8 cellular contexts compared by ENCODE assay signal in the genomic region with DNA sequence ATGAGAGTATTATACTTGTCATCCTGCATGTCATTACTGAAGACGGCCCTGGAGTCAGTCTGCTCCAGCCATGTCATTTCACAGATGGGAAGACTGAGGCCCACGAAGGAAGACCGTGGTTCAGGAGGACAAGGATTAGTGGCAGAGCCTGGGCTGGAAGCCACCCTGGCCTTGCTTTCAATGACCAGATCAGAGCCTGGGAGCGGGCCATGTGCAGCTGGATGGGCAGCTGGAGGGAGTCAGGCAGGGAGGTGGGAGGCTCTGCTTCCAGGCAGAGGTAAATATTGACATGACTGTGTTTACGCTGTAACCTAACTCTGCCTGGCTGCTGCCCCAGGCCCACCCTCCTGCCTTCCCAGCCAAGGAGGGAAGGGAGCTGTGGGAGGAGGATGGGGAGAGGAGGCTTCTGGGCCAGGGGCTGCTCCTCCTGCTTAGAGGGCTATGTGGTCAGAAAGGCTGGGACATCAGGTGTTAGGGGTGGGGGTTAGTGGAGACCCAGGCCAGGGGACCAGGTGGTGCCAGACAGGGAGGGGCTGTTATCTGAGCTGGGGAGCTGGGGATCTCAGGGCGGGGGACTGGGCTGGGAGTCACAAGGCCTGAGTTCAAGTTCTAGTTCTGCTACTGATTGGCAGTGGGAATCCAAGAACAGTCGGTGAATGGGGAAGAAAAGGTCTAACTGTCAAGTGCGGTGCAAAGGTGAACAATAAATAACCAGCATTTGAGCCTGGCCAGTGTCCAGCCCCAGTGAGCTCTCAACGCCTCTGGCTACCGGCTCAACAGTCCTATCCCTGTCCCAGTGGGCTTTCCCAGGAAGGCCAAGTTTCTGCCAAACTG. TPM values are rescaled to one million over a fixed set of nuclear protein-coding genes. Genes with fewer than 3 reads are reported as not detected.
DNase-seq lines count a peak whose midpoint lies in the region; ATAC-seq, FAIRE-seq and TF ChIP-seq lines count a peak whose summit lies in the region.

No MANE protein-coding gene starts in this region.

- POLR2A ChIA-PET in PC-3 (lab: Charles Lee; ENCODE audit: unreplicated experiment): interaction anchor here (0.5 to 1.3 kb wide), 2 partner anchors 87 to 553 kb away, joined by 3 to 10 read pairs; no protein-coding TSS in a partner anchor

- peak overlapping the region; percentile 30 for H3K9ac ChIP-seq in PC-3 (ENCODE audit: low read length)

- H3K36me3 ChIP-seq in PC-3 (ENCODE audit: low read depth, low read length): no peaks in the 10 kb centered on the region
- H3K36me3 ChIP-seq in small intestine (ENCODE audit: control insufficient read depth in 2 of 2, insufficient read depth in 2 of 2, low read length in 2 of 2): no peaks in the 10 kb centered on the region

- peak; percentile 79 for ATAC-seq in PC-3
- no peak for ATAC-seq in HG02623 (IDR thresholded peaks at IDR 0.05; ENCODE audit: unreplicated experiment)
- no peak for ATAC-seq in foreskin keratinocyte

- H3K79me2 ChIP-seq in PC-3 (ENCODE audit: low read length): peaks cover 86% of the 10 kb centered on the region

- TF ChIP-seq CTCF in PC-3 (conservative IDR thresholded peaks at IDR 0.05; ENCODE audit: low read depth, low read length) (no peak), GM13976 (IDR thresholded peaks at IDR 0.05; ENCODE audit: borderline replicate concordance, control extremely low read depth, extremely low read depth, insufficient read depth, missing control alignments) (no peak), foreskin keratinocyte (conservative IDR thresholded peaks at IDR 0.05) (no peak)

- BruUV-seq in PC-3 (replicated peaks; lab: Mats Ljungman, UMichigan): no TSS peak

- in situ Hi-C loops in GM13976 (cut with MboI; ENCODE audit: low sequenced_read_pairs, unreplicated experiment): no loop called here

- 25 to 49% (median 38%) methylated on average over 10 of the region's 10 CpGs for WGBS in small intestine, 3 donors

- no peaks in the 10 kb centered on the region for H3K27me3 ChIP-seq in PC-3 (ENCODE audit: low read length)
- H3K27me3 ChIP-seq in small intestine (ENCODE audit: control insufficient read depth in 2 of 2, insufficient read depth in 2 of 2, low read length in 2 of 2): no peaks in the 10 kb centered on the region
- no peaks in the 10 kb centered on the region for H3K27me3 ChIP-seq in foreskin keratinocyte

- no peaks in the 10 kb centered on the region for H3K9me3 ChIP-seq in PC-3 (ENCODE audit: low read length)
- no peaks in the 10 kb centered on the region for H3K9me3 ChIP-seq in small intestine (ENCODE audit: control insufficient read depth, low read depth)

- no peak overlapping the region for H3K4me3 ChIP-seq in PC-3 (ENCODE audit: low read length)
- no peak overlapping the region for H3K4me3 ChIP-seq in small intestine (ENCODE audit: low read depth in 1 of 2, low read length in 2 of 2)

- H3K4me2 ChIP-seq in PC-3 (ENCODE audit: low read length): peak overlapping the region; percentile 60

- no peak for FAIRE-seq in small intestine (lab: Jason Lieb, UNC)

- H3K27ac ChIP-seq in PC-3 (ENCODE audit: low read length) (peak overlapping the region; percentile 81), small intestine (ENCODE audit: low read depth in 1 of 2, low read length in 1 of 2) (peak overlapping the region; percentile 75 to 87), foreskin keratinocyte (no peak overlapping the region)

- intact Hi-C loops in PC-3 (cut with micrococcal nuclease): loop anchor here (2.0 kb wide), 1 partner anchor 84 kb away; no protein-coding TSS in a partner anchor

- CTCF ChIA-PET in PC-3 (lab: Charles Lee): interaction anchor here (1.0 to 1.7 kb wide), 3 partner anchors 14 to 84 kb away, joined by 4 to 9 read pairs (median 5); no protein-coding TSS in a partner anchor

- H2AFZ ChIP-seq in PC-3 (ENCODE audit: low read length): no peak overlapping the region

- no peaks in the 10 kb centered on the region for H3K9me2 ChIP-seq in PC-3 (replicated peaks; ENCODE audit: low read length)

- peaks cover 30% of the 10 kb centered on the region; the same call in 1 of the 2 replicates for H4K20me1 ChIP-seq in PC-3 (ENCODE audit: low read length)

- DNase-seq in HuH-7 (ENCODE audit: low spot score) (peak; percentile 80), PC-3 (peak; percentile 87), fibroblast of the conjunctiva (ENCODE audit: low read depth) (peak; percentile 81), small intestine (peak; percentile 81), GM13976 (ENCODE audit: low spot score) (no peak), GDM1 (lab: John Stamatoyannopoulos, UW) (no peak), foreskin keratinocyte (no peak)

- H3K4me1 ChIP-seq in PC-3 (ENCODE audit: insufficient read depth, low read length): peaks cover 90% of the 10 kb centered on the region
- peaks cover 16 to 42% of the 10 kb centered on the region in 2 donors for H3K4me1 ChIP-seq in small intestine (ENCODE audit: control insufficient read depth in 2 of 2, insufficient read depth in 1 of 2, low read depth in 1 of 2, low read length in 1 of 2)
- peaks cover 11% of the 10 kb centered on the region for H3K4me1 ChIP-seq in foreskin keratinocyte

- no peaks in the 10 kb centered on the region for H3F3A ChIP-seq in PC-3 (ENCODE audit: low read length, unreplicated experiment)

RNA-seq across cellular contexts. Expression of gene ECE1, which starts 48.5 kb away (rescaled TPM):
- total RNA-seq in PC-3 (2014; rRNA removed) (86.8 and 110 TPM in 2 replicates), foreskin keratinocyte (51.1 and 63.5 TPM in 2 replicates)
- polyA plus RNA-seq in small intestine (10 to 100 TPM; 20.8 to 58.1 (median 22.7) TPM), foreskin keratinocyte (28.0 and 34.0 TPM in 2 replicates)

Comparison
In these comparisons a context has a peak if more than half of its experiments do, and no peak if none do; other contexts are left out.
1. DNase-seq: peak in HuH-7 (single experiment), PC-3 (single experiment), fibroblast of the conjunctiva (single experiment) and small intestine (single experiment); none in GM13976 (single experiment), GDM1 (single experiment) and foreskin keratinocyte (0 of 2).